22 cellular contexts compared by ENCODE assay signal in the genomic region with DNA sequence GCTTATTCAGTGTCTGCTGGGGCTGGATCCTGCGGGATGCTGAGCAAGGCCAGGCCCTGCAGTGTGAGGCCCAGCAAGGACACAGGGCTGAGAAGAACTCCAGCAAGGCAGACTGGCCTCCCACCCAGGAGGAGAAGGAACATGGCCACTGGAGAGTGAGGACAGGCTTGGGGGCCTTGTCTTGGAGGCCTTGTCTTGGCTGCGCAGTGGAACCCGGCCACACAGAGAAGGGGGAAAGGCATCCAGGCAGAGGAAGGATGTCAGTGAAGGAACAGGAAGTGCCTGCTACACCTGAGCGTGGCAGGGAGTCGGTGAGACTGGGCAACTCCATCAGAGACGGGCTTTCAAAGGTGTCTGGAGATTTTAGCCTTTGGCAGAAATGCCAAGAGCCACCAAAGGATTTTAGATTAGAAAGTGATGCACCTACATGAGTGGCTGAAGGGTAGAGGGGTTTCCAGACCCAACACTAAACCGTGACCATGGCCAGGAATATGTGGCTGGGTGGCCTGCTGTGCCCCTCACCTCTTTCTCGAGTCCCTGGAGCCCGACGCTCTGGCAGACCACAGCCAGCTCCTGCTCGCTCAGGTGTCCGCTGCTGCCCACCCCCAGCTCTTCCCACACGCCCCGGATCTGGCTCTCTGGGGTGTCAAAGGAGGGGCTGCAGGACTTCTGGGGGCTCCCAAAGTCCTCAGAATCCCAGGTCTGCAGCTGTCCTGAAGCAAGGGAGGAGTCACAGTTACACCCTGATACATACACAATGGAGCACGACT.
DNase-seq lines count a peak whose midpoint lies in the region; TF ChIP-seq lines count a peak whose summit lies in the region.
"Had no signal": no experiment of that assay in that cellular context is flagged by ENCODE, and none has a peak within 500 bp of the region (broad histone marks: within the 10 kb centered on the region; RNA-seq: fewer than 3 reads in every experiment).

No MANE protein-coding gene starts in this region.

- H3K9ac ChIP-seq in BLaER1 (no peak overlapping the region), neuronal stem cell (ENCODE audit: low read depth, low read length, poor library complexity) (peak overlapping the region; percentile 13)

- TF ChIP-seq POLR2A in prostate gland (IDR thresholded peaks at IDR 0.05) = no peak

- H3K27ac ChIP-seq in BLaER1 (0 out of 2 replicates have a peak overlapping the region, but pooled peaks have one; percentile 6), neuronal stem cell (replicated peaks; ENCODE audit: low read length) (no peak overlapping the region), prostate gland (no peak overlapping the region)
- H3K27ac ChIP-seq: A549, C4-2B, PC-9, SJCRH30 had no signal

- no peak overlapping the region for H3K4me3 ChIP-seq in BLaER1
- H3K4me3 ChIP-seq in H7 (ENCODE audit: insufficient read depth, low read depth, low read length) = no peak overlapping the region
- H3K4me3 ChIP-seq in neuronal stem cell (ENCODE audit: low read length in 2 of 2) = no peak overlapping the region
- no peak overlapping the region for H3K4me3 ChIP-seq in prostate gland
- H3K4me3 ChIP-seq: A549, PC-9, SJCRH30 had no signal

- H3K4me1 Mint-ChIP-seq in endothelial cell (ENCODE audit: unreplicated experiment) = peaks cover 17% of the 10 kb centered on the region

- no peak overlapping the region for H3K18ac ChIP-seq in neuronal stem cell (ENCODE audit: low read length)

- no peak overlapping the region for H4K91ac ChIP-seq in neuronal stem cell (ENCODE audit: low read depth, low read length, poor library complexity)

- H3K36me3 ChIP-seq in BLaER1 = peaks cover 18% of the 10 kb centered on the region
- peaks cover 19% of the 10 kb centered on the region for H3K36me3 ChIP-seq in H7 (replicated peaks; ENCODE audit: control insufficient read depth, insufficient read depth, low read length)
- peaks cover 33 to 97% of the 10 kb centered on the region in 2 donors for H3K36me3 ChIP-seq in neuronal stem cell (replicated peaks in 1 of 2; ENCODE audit: control insufficient read depth in 2 of 2, insufficient read depth in 2 of 2, low read length in 2 of 2)
- H3K36me3 ChIP-seq in prostate gland = no peaks in the 10 kb centered on the region

- no peak overlapping the region for H2BK12ac ChIP-seq in neuronal stem cell (ENCODE audit: low read length)

- peak overlapping the region; percentile 68 for H3K23ac ChIP-seq in neuronal stem cell (ENCODE audit: low read depth, low read length, poor library complexity)

- H3K14ac ChIP-seq in neuronal stem cell (ENCODE audit: low read length) = no peak overlapping the region

- H2BK15ac ChIP-seq in neuronal stem cell (ENCODE audit: low read length) = no peak overlapping the region

- no peak overlapping the region for H2AFZ ChIP-seq in neuronal stem cell (ENCODE audit: low read length)
- H2AFZ ChIP-seq: PC-9 had no signal

- H4K8ac ChIP-seq in neuronal stem cell (ENCODE audit: low read depth, low read length) = no peak overlapping the region

- TF ChIP-seq CTCF in endothelial cell (IDR thresholded peaks at IDR 0.05; ENCODE audit: unreplicated experiment) (no peak), prostate gland (IDR thresholded peaks at IDR 0.05) (no peak)

- DNase-seq in H7 = peak; percentile 15
- no peak for DNase-seq in endothelial cell (ENCODE audit: low spot score)
- DNase-seq in neuronal stem cell (ENCODE audit: low spot score) = no peak
- no peak for DNase-seq in prostate gland (ENCODE audit: low spot score)
- no peak for DNase-seq in T-helper 9 cell
- DNase-seq in AG20443 (ENCODE audit: low spot score) = no peak
- no peak for DNase-seq in SW480 (ENCODE audit: low spot score)
- DNase-seq: Caco-2; CD8-positive, alpha-beta T cell; GOT3; Karpas-422; NCI-H1092; NCI-H1417 treated with DMSO at 0.1 percent for 48 hours; NCI-H1694 treated with DMSO at 0.1 percent for 48 hours; NCI-H2081; NCI-H2227 treated with DMSO at 0.1 percent for 48 hours; NCI-H526 treated with DMSO at 0.1 percent for 48 hours; PC-9; SJCRH30 had no signal

- H3K4me2 ChIP-seq in BLaER1 (no peak overlapping the region), neuronal stem cell (ENCODE audit: insufficient read depth, low read length, poor library complexity, severe bottlenecking) (no peak overlapping the region)
- H3K4me2 ChIP-seq: A549, PC-9 had no signal

- no peak overlapping the region for H3K4ac ChIP-seq in neuronal stem cell (ENCODE audit: low read length)

- intact Hi-C loops in prostate gland (cut with DNase I) = no loop called here

- H2BK120ac ChIP-seq in neuronal stem cell (ENCODE audit: low read depth, low read length) = no peak overlapping the region

- H3K4me3 Mint-ChIP-seq in endothelial cell (ENCODE audit: unreplicated experiment) = no peak overlapping the region
- H3K4me3 Mint-ChIP-seq: CD8-positive, alpha-beta T cell had no signal

- no peak overlapping the region for H2BK5ac ChIP-seq in neuronal stem cell (ENCODE audit: low read length)

- peaks cover 40% of the 10 kb centered on the region for H3K4me1 ChIP-seq in BLaER1
- H3K4me1 ChIP-seq in neuronal stem cell (ENCODE audit: control insufficient read depth in 2 of 2, insufficient read depth in 1 of 2, low read depth in 1 of 2, low read length in 2 of 2) = no peaks in the 10 kb centered on the region
- no peaks in the 10 kb centered on the region for H3K4me1 ChIP-seq in prostate gland (replicated peaks)
- H3K4me1 ChIP-seq: Caco-2, SJCRH30 had no signal

- WGBS in neuronal stem cell (ENCODE audit: extremely low coverage in 2 of 2, insufficient read length in 2 of 2, insufficient replicate concordance in 1 of 2), 2 donors = no CpG with 5 or more reads among the region's 15 CpGs
- WGBS in prostate gland = 89% methylated on average over 15 of the region's 15 CpGs

- peaks cover 27% of the 10 kb centered on the region for H3K27me3 Mint-ChIP-seq in endothelial cell (ENCODE audit: unreplicated experiment)

- H3K27me3 ChIP-seq in BLaER1 (no peaks in the 10 kb centered on the region), H7 (ENCODE audit: control insufficient read depth, insufficient read depth, low read length) (no peaks in the 10 kb centered on the region), neuronal stem cell (ENCODE audit: control insufficient read depth in 3 of 3, insufficient read depth in 3 of 3, low read depth in 1 of 3, low read length in 3 of 3) (no peaks in the 10 kb centered on the region), prostate gland (replicated peaks; ENCODE audit: insufficient read depth) (no peaks in the 10 kb centered on the region)
- H3K27me3 ChIP-seq: SJCRH30 had no signal

- no peaks in the 10 kb centered on the region for H4K20me1 ChIP-seq in BLaER1

- H3K79me1 ChIP-seq in neuronal stem cell (ENCODE audit: low read depth, low read length) = no peaks in the 10 kb centered on the region

- no peak overlapping the region for H2AK5ac ChIP-seq in neuronal stem cell (ENCODE audit: low read depth, low read length)

- peaks cover 60% of the 10 kb centered on the region for H3K36me3 Mint-ChIP-seq in endothelial cell (ENCODE audit: low read depth, unreplicated experiment)

- peak overlapping the region; percentile 70 for H3K27ac Mint-ChIP-seq in endothelial cell (ENCODE audit: unreplicated experiment)
- H3K27ac Mint-ChIP-seq: CD8-positive, alpha-beta T cell had no signal

- no peaks in the 10 kb centered on the region for H3K9me3 Mint-ChIP-seq in endothelial cell (ENCODE audit: unreplicated experiment)
- H3K9me3 Mint-ChIP-seq: CD8-positive, alpha-beta T cell had no signal

- H3K9me3 ChIP-seq in BLaER1 = no peaks in the 10 kb centered on the region
- no peaks in the 10 kb centered on the region for H3K9me3 ChIP-seq in neuronal stem cell (replicated peaks in 1 of 2; ENCODE audit: control insufficient read depth in 2 of 2, insufficient read depth in 1 of 2, low read depth in 1 of 2, low read length in 2 of 2)
- H3K9me3 ChIP-seq in prostate gland = no peaks in the 10 kb centered on the region
- H3K9me3 ChIP-seq: A549, Caco-2, SJCRH30 had no signal
